ENCODE assay signal across 15 cellular contexts in genomic region chr16:77918792-77919707, GRCh38.
A peak's percentile ranks its signal among the peaks of the same experiment; 100 is the strongest.
DNase-seq lines count a peak whose midpoint lies in the region; ATAC-seq and TF ChIP-seq lines count a peak whose summit lies in the region.
"Had no signal": no experiment of that assay in that cellular context is flagged by ENCODE, and none has a peak within 500 bp of the region (broad histone marks: within the 10 kb centered on the region; RNA-seq: fewer than 3 reads in every experiment).

No MANE protein-coding gene starts in this region.

- ATAC-seq in heart left ventricle (peak in 3 of 4 donors; percentile 19 to 53 (median 47)), lower lobe of right lung (peak; percentile 30 to 49), HG02588 (IDR thresholded peaks at IDR 0.05; ENCODE audit: unreplicated experiment) (no peak), HG02981 (IDR thresholded peaks at IDR 0.05; ENCODE audit: unreplicated experiment) (no peak)
- ATAC-seq: GM12878 had no signal

- intact Hi-C loops in heart left ventricle (cut with DNase I) (no loop called here), cardiac septum (cut with DNase I) (no loop called here), lower lobe of right lung (cut with DNase I) (no loop called here)

- TF ChIP-seq CTCF in heart left ventricle (IDR thresholded peaks at IDR 0.05) (no peak), astrocyte of the cerebellum (IDR thresholded peaks at IDR 0.05; ENCODE audit: low read depth, low read length, missing control alignments) (no peak), lower lobe of right lung (IDR thresholded peaks at IDR 0.05) (no peak)

- in situ Hi-C loops in astrocyte of the cerebellum (cut with HindIII; ENCODE audit: low sequenced_read_pairs): no loop called here

- TF ChIP-seq POLR2A in heart left ventricle (IDR thresholded peaks at IDR 0.05): no peak

- H3K9me3 ChIP-seq in heart left ventricle: no peaks in the 10 kb centered on the region
- H3K9me3 ChIP-seq in lower lobe of right lung: no peaks in the 10 kb centered on the region
- H3K9me3 ChIP-seq: SJCRH30 had no signal

- WGBS in heart left ventricle, 4 donors: 38 to 55% (median 40%) methylated on average over 8 of the region's 8 CpGs

- H3K27ac ChIP-seq in heart left ventricle: no peak overlapping the region
- H3K27ac ChIP-seq in lower lobe of right lung: no peak overlapping the region
- H3K27ac ChIP-seq: SJCRH30, WERI-Rb-1 had no signal

- DNase-seq in heart left ventricle (no peak), cardiac septum (ENCODE audit: low spot score) (no peak), astrocyte of the cerebellum (ENCODE audit: low read depth) (peak; percentile 15), lower lobe of right lung (no peak), NCI-H2227 treated with DMSO at 0.1 percent for 48 hours (lab: John Stamatoyannopoulos, UW) (no peak), middle frontal gyrus (ENCODE audit: extremely low spot score, low spot score) (no peak)
- DNase-seq: DMS79, KBM-7, SJCRH30, small intestine, trophoblast cell, WERI-Rb-1 had no signal

- H3K27me3 ChIP-seq in heart left ventricle (no peaks in the 10 kb centered on the region), lower lobe of right lung (ENCODE audit: low read depth) (peaks cover 9% of the 10 kb centered on the region)
- H3K27me3 ChIP-seq: SJCRH30 had no signal

- H3K4me3 ChIP-seq in heart left ventricle (no peak overlapping the region), astrocyte of the cerebellum (ENCODE audit: low read depth, low read length) (no peak overlapping the region), lower lobe of right lung (no peak overlapping the region)
- H3K4me3 ChIP-seq: GM12878, SJCRH30 had no signal

- peaks cover 0 to 38% (median 4%) of the 10 kb centered on the region in 12 donors for H3K4me1 ChIP-seq in heart left ventricle
- H3K4me1 ChIP-seq in lower lobe of right lung: peaks cover 21% of the 10 kb centered on the region
- H3K4me1 ChIP-seq: SJCRH30 had no signal

- H3K36me3 ChIP-seq in heart left ventricle (no peaks in the 10 kb centered on the region), lower lobe of right lung (no peaks in the 10 kb centered on the region)
- H3K36me3 ChIP-seq: SJCRH30, WERI-Rb-1 had no signal

Comparison
In these comparisons a context has a peak if more than half of its experiments do, and no peak if none do; other contexts are left out.
1. ATAC-seq: peak in heart left ventricle (3 of 4) and lower lobe of right lung (2 of 2); none in HG02588 (single experiment) and HG02981 (single experiment).